In genomic region chr1:25861316-25862286, GRCh38 we compare ENCODE assay signal across 10 cellular contexts. TPM values are rescaled to one million over a fixed set of nuclear protein-coding genes. Genes with fewer than 3 reads are reported as not detected.
A peak's percentile ranks its signal among the peaks of the same experiment; 100 is the strongest.
DNase-seq lines count a peak whose midpoint lies in the region; ATAC-seq and TF ChIP-seq lines count a peak whose summit lies in the region.
"Had no signal": no experiment of that assay in that cellular context is flagged by ENCODE, and none has a peak within 500 bp of the region (broad histone marks: within the 10 kb centered on the region; RNA-seq: fewer than 3 reads in every experiment).

No MANE protein-coding gene starts in this region.

- no peaks in the 10 kb centered on the region for H3K27me3 Mint-ChIP-seq in activated naive CD4-positive, alpha-beta T cell treated with anti-CD3 and anti-CD28 coated beads, Interleukin-2, amount 50 U/mL, for 24 hours
- no peaks in the 10 kb centered on the region for H3K27me3 Mint-ChIP-seq in activated naive CD4-positive, alpha-beta T cell treated with anti-CD3 and anti-CD28 coated beads for 36 hours (ENCODE audit: low read depth)
- no peaks in the 10 kb centered on the region for H3K27me3 Mint-ChIP-seq in stimulated activated naive B cell treated with anti-CD40 and anti-IgM and Interleukin-4, amounts not matched to agents 10 μg/mL and 1 μg/mL and 100 μg/mL, for 72 hours

- DNase-seq in activated naive CD4-positive, alpha-beta T cell treated with anti-CD3 and anti-CD28 coated beads for 36 hours, result no peak
- DNase-seq in RWPE1 (ENCODE audit: low spot score) (no peak), dermis microvascular lymphatic vessel endothelial cell (ENCODE audit: low read depth in 2 of 2) (peak; percentile 52 to 77), NCI-H1694 (lab: John Stamatoyannopoulos, UW) (no peak), NCI-H69 (lab: John Stamatoyannopoulos, UW) (no peak)
- no peak for DNase-seq in stimulated activated naive B cell treated with anti-CD40 and anti-IgM and Interleukin-4, amounts not matched to agents 10 μg/mL and 1 μg/mL and 100 μg/mL, for 72 hours
- no peak for DNase-seq in stimulated activated naive CD4-positive, alpha-beta T cell treated with Interleukin-2 at 50 U/mL for 16 hours (lab: John Stamatoyannopoulos, UW)
- DNase-seq: activated naive CD4-positive, alpha-beta T cell treated with anti-CD3 and anti-CD28 coated beads, Interleukin-2, amount 50 U/mL, for 16 hours; NCI-H510A treated with DMSO at 0.1 percent for 48 hours had no signal

- H3K27ac Mint-ChIP-seq in activated naive CD4-positive, alpha-beta T cell treated with anti-CD3 and anti-CD28 coated beads, Interleukin-2, amount 50 U/mL, for 24 hours, result peak overlapping the region; percentile 86
- no peak overlapping the region for H3K27ac Mint-ChIP-seq in activated naive CD4-positive, alpha-beta T cell treated with anti-CD3 and anti-CD28 coated beads for 36 hours
- H3K27ac Mint-ChIP-seq in stimulated activated naive B cell treated with anti-CD40 and anti-IgM and Interleukin-4, amounts not matched to agents 10 μg/mL and 1 μg/mL and 100 μg/mL, for 72 hours, result peak overlapping the region; percentile 44

- CTCF ChIA-PET in activated naive CD4-positive, alpha-beta T cell treated with anti-CD3 and anti-CD28 coated beads for 36 hours (lab: Charles Lee), result interaction anchor here (1.3 kb wide), 1 partner anchor 9 kb away, joined by 3 read pairs; no protein-coding TSS in a partner anchor
- CTCF ChIA-PET in RWPE1 (lab: Yijun Ruan, JAX), result interaction anchor here (0.7 kb wide), 2 partner anchors 14 to 737 kb away, joined by 3 to 9 read pairs; partner anchors contain the start of gene PAQR7

- H3K4me1 Mint-ChIP-seq in activated naive CD4-positive, alpha-beta T cell treated with anti-CD3 and anti-CD28 coated beads, Interleukin-2, amount 50 U/mL, for 24 hours, result peaks cover 25% of the 10 kb centered on the region
- peaks cover 15% of the 10 kb centered on the region for H3K4me1 Mint-ChIP-seq in activated naive CD4-positive, alpha-beta T cell treated with anti-CD3 and anti-CD28 coated beads for 36 hours (ENCODE audit: low read depth)
- peaks cover 19 to 26% of the 10 kb centered on the region in 2 donors for H3K4me1 Mint-ChIP-seq in stimulated activated naive B cell treated with anti-CD40 and anti-IgM and Interleukin-4, amounts not matched to agents 10 μg/mL and 1 μg/mL and 100 μg/mL, for 72 hours

- no peak for ATAC-seq in stimulated activated naive B cell treated with anti-CD40 and anti-IgM and Interleukin-4, amounts not matched to agents 10 μg/mL and 1 μg/mL and 100 μg/mL, for 72 hours (replicated peaks)

- POLR2A ChIA-PET in RWPE1 (lab: Yijun Ruan, JAX; ENCODE audit: low non-redundant PET), result interaction anchor here (0.7 kb wide), 1 partner anchor 23 kb away, joined by 5 read pairs; no protein-coding TSS in a partner anchor

- H3K9me3 Mint-ChIP-seq in activated naive CD4-positive, alpha-beta T cell treated with anti-CD3 and anti-CD28 coated beads, Interleukin-2, amount 50 U/mL, for 24 hours, result no peaks in the 10 kb centered on the region
- H3K9me3 Mint-ChIP-seq in activated naive CD4-positive, alpha-beta T cell treated with anti-CD3 and anti-CD28 coated beads for 36 hours, result no peaks in the 10 kb centered on the region
- no peaks in the 10 kb centered on the region for H3K9me3 Mint-ChIP-seq in stimulated activated naive B cell treated with anti-CD40 and anti-IgM and Interleukin-4, amounts not matched to agents 10 μg/mL and 1 μg/mL and 100 μg/mL, for 72 hours

- peak overlapping the region; percentile 62 for H3K27ac ChIP-seq in RWPE1

- intact Hi-C loops in activated naive CD4-positive, alpha-beta T cell treated with anti-CD3 and anti-CD28 coated beads for 36 hours (cut with micrococcal nuclease), result no loop called here

- TF ChIP-seq CTCF in RWPE1 (conservative IDR thresholded peaks at IDR 0.05; ENCODE audit: low read depth), result no peak

- no peak overlapping the region for H3K4me3 Mint-ChIP-seq in activated naive CD4-positive, alpha-beta T cell treated with anti-CD3 and anti-CD28 coated beads, Interleukin-2, amount 50 U/mL, for 24 hours
- no peak overlapping the region for H3K4me3 Mint-ChIP-seq in activated naive CD4-positive, alpha-beta T cell treated with anti-CD3 and anti-CD28 coated beads for 36 hours
- peak overlapping the region in 1 of 2 donors; percentile 3 for H3K4me3 Mint-ChIP-seq in stimulated activated naive B cell treated with anti-CD40 and anti-IgM and Interleukin-4, amounts not matched to agents 10 μg/mL and 1 μg/mL and 100 μg/mL, for 72 hours

- H3K36me3 Mint-ChIP-seq in activated naive CD4-positive, alpha-beta T cell treated with anti-CD3 and anti-CD28 coated beads, Interleukin-2, amount 50 U/mL, for 24 hours, result no peaks in the 10 kb centered on the region
- peaks cover 1% of the 10 kb centered on the region for H3K36me3 Mint-ChIP-seq in activated naive CD4-positive, alpha-beta T cell treated with anti-CD3 and anti-CD28 coated beads for 36 hours (ENCODE audit: low read depth)
- H3K36me3 Mint-ChIP-seq in stimulated activated naive B cell treated with anti-CD40 and anti-IgM and Interleukin-4, amounts not matched to agents 10 μg/mL and 1 μg/mL and 100 μg/mL, for 72 hours, result peaks cover 7 to 17% of the 10 kb centered on the region in 2 donors

RNA-seq across cellular contexts. Expression of gene AUNIP, which starts 2.3 kb away (rescaled TPM):
- 1 to 10 TPM; 8.4 to 9.1 TPM for total RNA-seq in activated naive CD4-positive, alpha-beta T cell treated with anti-CD3 and anti-CD28 coated beads for 36 hours
- total RNA-seq in dermis microvascular lymphatic vessel endothelial cell, result 1.4 and 3.2 TPM in 2 replicates

RNA-seq across cellular contexts. Expression of gene PAQR7, which starts 13.9 kb away (rescaled TPM):
- total RNA-seq in activated naive CD4-positive, alpha-beta T cell treated with anti-CD3 and anti-CD28 coated beads for 36 hours, result 1 to 10 TPM; 2.8 to 3.1 TPM
- 8.5 and 16.9 TPM in 2 replicates for total RNA-seq in dermis microvascular lymphatic vessel endothelial cell

RNA-seq across cellular contexts. Expression of gene MTFR1L, which starts 41.8 kb away (rescaled TPM):
- total RNA-seq in activated naive CD4-positive, alpha-beta T cell treated with anti-CD3 and anti-CD28 coated beads for 36 hours, result 10 to 100 TPM; 22.2 to 23.5 TPM
- total RNA-seq in dermis microvascular lymphatic vessel endothelial cell, result 24.0 and 34.9 TPM in 2 replicates

RNA-seq across cellular contexts. Expression of gene STMN1, which starts 44.6 kb away (rescaled TPM):
- total RNA-seq in activated naive CD4-positive, alpha-beta T cell treated with anti-CD3 and anti-CD28 coated beads for 36 hours, result 100 to 1,000 TPM; 708 to 746 TPM
- total RNA-seq in dermis microvascular lymphatic vessel endothelial cell, result 131 and 144 TPM in 2 replicates

Comparison
In these comparisons a context has a peak if more than half of its experiments do, and no peak if none do; other contexts are left out.
1. DNase-seq: peak in dermis microvascular lymphatic vessel endothelial cell (2 of 2); none in activated naive CD4-positive, alpha-beta T cell treated with anti-CD3 and anti-CD28 coated beads for 36 hours (single experiment), RWPE1 (single experiment), stimulated activated naive B cell treated with anti-CD40 and anti-IgM and Interleukin-4, amounts not matched to agents 10 μg/mL and 1 μg/mL and 100 μg/mL, for 72 hours (single experiment), NCI-H1694 (single experiment), stimulated activated naive CD4-positive, alpha-beta T cell treated with Interleukin-2 at 50 U/mL for 16 hours (single experiment) and NCI-H69 (single experiment).